In the genomic region with DNA sequence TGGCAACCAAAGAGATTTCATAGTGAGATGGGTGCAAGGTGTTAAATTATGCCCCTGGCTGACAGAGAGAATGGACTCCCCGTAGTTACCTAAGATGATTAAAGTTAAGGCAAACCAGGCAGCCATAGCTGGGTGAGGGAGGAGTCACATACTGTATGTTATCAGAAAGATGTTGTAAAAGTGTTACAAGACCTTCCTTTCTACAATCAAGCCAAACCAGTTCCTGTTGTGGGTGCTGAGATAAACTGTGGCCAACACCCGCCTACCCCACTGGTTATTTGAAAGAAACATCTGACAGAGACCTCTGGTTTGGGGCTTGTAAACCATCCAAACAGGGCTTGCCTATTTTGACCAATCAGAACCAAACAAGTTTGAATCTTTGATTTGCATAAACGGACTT, we compare ENCODE assay signal across 19 cellular contexts.
"Had no signal": no experiment of that assay in that cellular context is flagged by ENCODE, and none has a peak within 500 bp of the region (broad histone marks: within the 10 kb centered on the region; RNA-seq: fewer than 3 reads in every experiment).

No MANE protein-coding gene starts in this region.

- H3K27me3 ChIP-seq: adrenal gland, cardiac muscle cell, dorsolateral prefrontal cortex, right atrium auricular region, tibial nerve had no signal

- H3K4me3 Mint-ChIP-seq: activated CD8-positive, alpha-beta memory T cell treated with anti-CD3 and anti-CD28 coated beads, Interleukin-2, amount 10 ng/mL, durations not matched to agents 7 days and 5 days; natural killer cell; stimulated activated naive B cell treated with anti-CD40 and anti-IgM and Interleukin-4, amounts not matched to agents 10 μg/mL and 1 μg/mL and 100 μg/mL, for 72 hours; T-helper 2 cell treated with Interferon-gamma antibody and Interleukin-4, amounts not matched to agents 5 μg/mL and 100 μg/mL, for 36 hours had no signal

- H3K36me3 ChIP-seq: adrenal gland, cardiac muscle cell, left ventricle myocardium inferior, right atrium auricular region, tibial nerve had no signal

- H3K4me1 Mint-ChIP-seq: activated CD8-positive, alpha-beta memory T cell treated with anti-CD3 and anti-CD28 coated beads, Interleukin-2, amount 10 ng/mL, durations not matched to agents 7 days and 5 days; natural killer cell; stimulated activated naive B cell treated with anti-CD40 and anti-IgM and Interleukin-4, amounts not matched to agents 10 μg/mL and 1 μg/mL and 100 μg/mL, for 72 hours had no signal

- ATAC-seq: activated CD8-positive, alpha-beta memory T cell treated with anti-CD3 and anti-CD28 coated beads, Interleukin-2, amount 10 ng/mL, durations not matched to agents 7 days and 5 days; esophagus mucosa; natural killer cell; stimulated activated naive B cell treated with anti-CD40 and anti-IgM and Interleukin-4, amounts not matched to agents 10 μg/mL and 1 μg/mL and 100 μg/mL, for 72 hours had no signal

- H3K27ac ChIP-seq: adrenal gland, cardiac muscle cell, dorsolateral prefrontal cortex, left ventricle myocardium inferior, right atrium auricular region, skin epidermis, tibial nerve had no signal

- H3K27me3 Mint-ChIP-seq: activated CD8-positive, alpha-beta memory T cell treated with anti-CD3 and anti-CD28 coated beads, Interleukin-2, amount 10 ng/mL, durations not matched to agents 7 days and 5 days; progenitor cell of endocrine pancreas; stimulated activated naive B cell treated with anti-CD40 and anti-IgM and Interleukin-4, amounts not matched to agents 10 μg/mL and 1 μg/mL and 100 μg/mL, for 72 hours had no signal

- H3K9me3 ChIP-seq: adrenal gland, left ventricle myocardium inferior, tibial nerve had no signal

- DNase-seq: activated CD4-positive, alpha-beta T cell treated with anti-CD3 and anti-CD28 coated beads, Interleukin-2, amount 50 U/mL, for 48 hours; activated CD8-positive, alpha-beta memory T cell treated with anti-CD3 and anti-CD28 coated beads, Interleukin-2, amount 10 ng/mL, durations not matched to agents 7 days and 5 days; activated naive CD4-positive, alpha-beta T cell treated with anti-CD3 and anti-CD28 coated beads, Interleukin-2, amount 50 U/mL, for 16 hours; activated T-cell treated with anti-CD3 and anti-CD28 coated beads, Interleukin-2, amount 50 U/mL, for 1 hour; adrenal gland; dorsolateral prefrontal cortex; kidney; left ventricle myocardium inferior; natural killer cell; stimulated activated CD4-positive, alpha-beta T cell treated with anti-CD3 and anti-CD28 coated beads, Interleukin-15, amount 100 ng/mL, for 24 hours; stimulated activated CD4-positive, alpha-beta T cell treated with anti-CD3 and anti-CD28 coated beads, Interleukin-4, amount 100 ng/mL, for 1 hour; stimulated activated naive B cell treated with anti-CD40 and anti-IgM and Interleukin-4, amounts not matched to agents 10 μg/mL and 1 μg/mL and 100 μg/mL, for 72 hours had no signal

- H3K4me1 ChIP-seq: adrenal gland, left ventricle myocardium inferior, right atrium auricular region, tibial nerve had no signal

- H3K27ac Mint-ChIP-seq: activated CD8-positive, alpha-beta memory T cell treated with anti-CD3 and anti-CD28 coated beads, Interleukin-2, amount 10 ng/mL, durations not matched to agents 7 days and 5 days; natural killer cell; progenitor cell of endocrine pancreas; stimulated activated naive B cell treated with anti-CD40 and anti-IgM and Interleukin-4, amounts not matched to agents 10 μg/mL and 1 μg/mL and 100 μg/mL, for 72 hours; T-helper 2 cell treated with Interferon-gamma antibody and Interleukin-4, amounts not matched to agents 5 μg/mL and 100 μg/mL, for 36 hours had no signal

- H3K36me3 Mint-ChIP-seq: activated CD8-positive, alpha-beta memory T cell treated with anti-CD3 and anti-CD28 coated beads, Interleukin-2, amount 10 ng/mL, durations not matched to agents 7 days and 5 days; natural killer cell; stimulated activated naive B cell treated with anti-CD40 and anti-IgM and Interleukin-4, amounts not matched to agents 10 μg/mL and 1 μg/mL and 100 μg/mL, for 72 hours had no signal

- H3K4me3 ChIP-seq: adrenal gland, cardiac muscle cell, dorsolateral prefrontal cortex, left ventricle myocardium inferior, right atrium auricular region, skin epidermis, tibial nerve had no signal
